ENCODE assay signal across 12 cellular contexts in the genomic region with DNA sequence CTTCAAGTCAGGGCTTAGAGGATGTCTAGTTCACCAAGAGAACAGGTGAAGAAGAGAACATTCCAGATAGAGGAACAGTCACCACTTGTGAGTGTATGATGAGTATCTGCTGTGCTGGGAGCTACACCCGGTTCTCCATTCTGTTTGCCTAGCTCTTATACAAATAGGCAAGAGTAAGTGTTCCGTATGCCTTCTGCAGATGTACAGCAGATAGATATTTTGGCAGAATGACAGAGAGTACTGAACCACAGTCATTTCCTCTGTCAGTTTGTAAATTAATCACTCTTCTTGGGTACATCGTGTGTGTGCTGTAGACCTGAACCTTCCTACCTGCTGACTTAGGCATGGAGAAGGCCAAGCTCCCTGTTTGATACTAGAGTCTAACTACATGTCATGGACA.
DNase-seq lines count a peak whose midpoint lies in the region; ATAC-seq lines count a peak whose summit lies in the region.
"Had no signal": no experiment of that assay in that cellular context is flagged by ENCODE, and none has a peak within 500 bp of the region (broad histone marks: within the 10 kb centered on the region; RNA-seq: fewer than 3 reads in every experiment).

No MANE protein-coding gene starts in this region.

- H3K27me3 Mint-ChIP-seq in T-helper 17 cell = peaks cover 57% of the 10 kb centered on the region

- H3K36me3 Mint-ChIP-seq in stimulated activated effector memory CD8-positive, alpha-beta T cell treated with anti-CD3 and anti-CD28 coated beads, Interleukin-12 subunit alpha, Interleukin-12 subunit beta, amount 100 ng/mL, for 72 hours = no peaks in the 10 kb centered on the region
- peaks cover 3% of the 10 kb centered on the region for H3K36me3 Mint-ChIP-seq in T-helper 17 cell (ENCODE audit: low read depth)

- H3K4me1 Mint-ChIP-seq in stimulated activated effector memory CD8-positive, alpha-beta T cell treated with anti-CD3 and anti-CD28 coated beads, Interleukin-12 subunit alpha, Interleukin-12 subunit beta, amount 100 ng/mL, for 72 hours = no peaks in the 10 kb centered on the region
- peaks cover 2% of the 10 kb centered on the region for H3K4me1 Mint-ChIP-seq in T-helper 17 cell

- DNase-seq in NCI-H2171 treated with DMSO at 0.1 percent for 48 hours (lab: John Stamatoyannopoulos, UW) = peak; percentile 74
- no peak for DNase-seq in NCI-H2171 (lab: John Stamatoyannopoulos, UW)
- peak; percentile 83 for DNase-seq in NCI-H345 (lab: John Stamatoyannopoulos, UW)
- no peak for DNase-seq in stimulated activated effector memory CD8-positive, alpha-beta T cell treated with anti-CD3 and anti-CD28 coated beads, Interleukin-12 subunit alpha, Interleukin-12 subunit beta, amount 100 ng/mL, for 72 hours (ENCODE audit: low spot score in 2 of 2)
- no peak for DNase-seq in SW 1271 (lab: John Stamatoyannopoulos, UW)
- DNase-seq in T-helper 17 cell = no peak
- no peak for DNase-seq in KBM-7
- DNase-seq: GOT3, kidney, tibial artery had no signal

- ATAC-seq in HG03064 (IDR thresholded peaks at IDR 0.05; ENCODE audit: low read depth, unreplicated experiment) = peak; percentile 84
- ATAC-seq in stimulated activated effector memory CD8-positive, alpha-beta T cell treated with anti-CD3 and anti-CD28 coated beads, Interleukin-12 subunit alpha, Interleukin-12 subunit beta, amount 100 ng/mL, for 72 hours = peak; percentile 62
- no peak for ATAC-seq in T-helper 17 cell

- H3K9me3 ChIP-seq in T-helper 17 cell (ENCODE audit: control insufficient read depth, low read length, poor library complexity, severe bottlenecking) = no peaks in the 10 kb centered on the region
- H3K9me3 ChIP-seq: neutrophil, tibial artery had no signal

- no peak overlapping the region for H3K27ac Mint-ChIP-seq in stimulated activated effector memory CD8-positive, alpha-beta T cell treated with anti-CD3 and anti-CD28 coated beads, Interleukin-12 subunit alpha, Interleukin-12 subunit beta, amount 100 ng/mL, for 72 hours
- no peak overlapping the region for H3K27ac Mint-ChIP-seq in T-helper 17 cell

- in situ Hi-C loops in KBM-7 (cut with MboI; ENCODE audit: low pct_unique_long_range_greater_than_20kb, low sequenced_read_pairs) = no loop called here

- H3K4me3 Mint-ChIP-seq in stimulated activated effector memory CD8-positive, alpha-beta T cell treated with anti-CD3 and anti-CD28 coated beads, Interleukin-12 subunit alpha, Interleukin-12 subunit beta, amount 100 ng/mL, for 72 hours = no peak overlapping the region
- H3K4me3 Mint-ChIP-seq in T-helper 17 cell = no peak overlapping the region

- no peaks in the 10 kb centered on the region for H3K9me3 Mint-ChIP-seq in stimulated activated effector memory CD8-positive, alpha-beta T cell treated with anti-CD3 and anti-CD28 coated beads, Interleukin-12 subunit alpha, Interleukin-12 subunit beta, amount 100 ng/mL, for 72 hours

Comparison
In these comparisons a context has a peak if more than half of its experiments do, and no peak if none do; other contexts are left out.
1. DNase-seq: peak in NCI-H2171 treated with DMSO at 0.1 percent for 48 hours (single experiment) and NCI-H345 (single experiment); none in NCI-H2171 (single experiment), stimulated activated effector memory CD8-positive, alpha-beta T cell treated with anti-CD3 and anti-CD28 coated beads, Interleukin-12 subunit alpha, Interleukin-12 subunit beta, amount 100 ng/mL, for 72 hours (0 of 2), SW 1271 (0 of 2), T-helper 17 cell (0 of 3) and KBM-7 (single experiment).